1 cellular context compared by ENCODE assay signal in genomic region chr5:141874262-141874964, GRCh38.
A peak's percentile ranks its signal among the peaks of the same experiment; 100 is the strongest.
TF ChIP-seq lines count a peak whose summit lies in the region.

No MANE protein-coding gene starts in this region.

TF ChIP-seq in HepG2, 621 proteins besides CTCF, POLR2A, EP300 and RAD21 (continued from another document and continues in another):
- TF ChIP-seq, protein P1, sequence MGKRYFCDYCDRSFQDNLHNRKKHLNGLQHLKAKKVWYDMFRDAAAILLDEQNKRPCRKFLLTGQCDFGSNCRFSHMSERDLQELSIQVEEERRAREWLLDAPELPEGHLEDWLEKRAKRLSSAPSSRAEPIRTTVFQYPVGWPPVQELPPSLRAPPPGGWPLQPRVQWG (CRISPR knock-in tag; IDR thresholded peaks at IDR 0.05; ENCODE audit: borderline replicate concordance, low read depth): no peak
- TF ChIP-seq GPBP1L1 (CRISPR knock-in tag; IDR thresholded peaks at IDR 0.05) (no peak), ZNF619 (CRISPR knock-in tag; IDR thresholded peaks at IDR 0.05) (no peak), GATAD2A (CRISPR knock-in tag; IDR thresholded peaks at IDR 0.05) (peak; percentile 68), HNRNPK (IDR thresholded peaks at IDR 0.05; ENCODE audit: low read depth, low read length, poor library complexity, severe bottlenecking) (no peak), TOE1 (CRISPR knock-in tag; IDR thresholded peaks at IDR 0.05) (no peak), ZNF652 (CRISPR knock-in tag; IDR thresholded peaks at IDR 0.05; ENCODE audit: borderline replicate concordance, low read depth) (no peak), ZNF709 (CRISPR knock-in tag; IDR thresholded peaks at IDR 0.05) (no peak), HDAC2 (CRISPR knock-in tag; IDR thresholded peaks at IDR 0.05) (peak; percentile 42; the same call in 1 of the 2 replicates), AGO2 (optimal IDR thresholded peaks at IDR 0.05; ENCODE audit: low read depth, low read length) (no peak), CREB1 (IDR thresholded peaks at IDR 0.05) (no peak), CREB1 (CRISPR knock-in tag; IDR thresholded peaks at IDR 0.05) (no peak), RAD51 (IDR thresholded peaks at IDR 0.05; ENCODE audit: borderline replicate concordance) (no peak), PHF5A (CRISPR knock-in tag; IDR thresholded peaks at IDR 0.05; ENCODE audit: low read depth, unreplicated experiment) (no peak), MIER3 (CRISPR knock-in tag; IDR thresholded peaks at IDR 0.05; ENCODE audit: borderline replicate concordance) (no peak), SRF (IDR thresholded peaks at IDR 0.05; ENCODE audit: low read depth, low read length) (no peak), ZBTB40 (IDR thresholded peaks at IDR 0.05) (no peak), ZBTB40 (CRISPR knock-in tag; IDR thresholded peaks at IDR 0.05) (peak; percentile 29; the same call in 1 of the 2 replicates), ZNF75D (CRISPR knock-in tag; IDR thresholded peaks at IDR 0.05; ENCODE audit: borderline replicate concordance) (no peak), ZNF441 (CRISPR knock-in tag; IDR thresholded peaks at IDR 0.05; ENCODE audit: borderline replicate concordance) (no peak), ZNF232 (CRISPR knock-in tag; IDR thresholded peaks at IDR 0.05; ENCODE audit: borderline replicate concordance) (no peak), ZUFSP (CRISPR knock-in tag; IDR thresholded peaks at IDR 0.05; ENCODE audit: borderline replicate concordance) (no peak), RFXAP (CRISPR knock-in tag; IDR thresholded peaks at IDR 0.05; ENCODE audit: borderline replicate concordance) (no peak), LCORL (IDR thresholded peaks at IDR 0.05) (no peak), LCORL (CRISPR knock-in tag; IDR thresholded peaks at IDR 0.05) (no peak; the same call in 1 of the 2 replicates), ZBTB25 (CRISPR knock-in tag; IDR thresholded peaks at IDR 0.05) (no peak), CREM (IDR thresholded peaks at IDR 0.05) (no peak), CREM (CRISPR knock-in tag; IDR thresholded peaks at IDR 0.05) (no peak), SALL1 (CRISPR knock-in tag; IDR thresholded peaks at IDR 0.05) (peak; percentile 41; the same call in 1 of the 2 replicates), NBN (conservative IDR thresholded peaks at IDR 0.05) (no peak), TOPORS (CRISPR knock-in tag; IDR thresholded peaks at IDR 0.05) (no peak), ZNF543 (CRISPR knock-in tag; IDR thresholded peaks at IDR 0.05) (no peak), ZNF230 (CRISPR knock-in tag; IDR thresholded peaks at IDR 0.05) (no peak; the same call in 1 of the 2 replicates), HOXA5 (CRISPR knock-in tag; IDR thresholded peaks at IDR 0.05) (no peak), ZBTB8A (CRISPR knock-in tag; IDR thresholded peaks at IDR 0.05; ENCODE audit: borderline replicate concordance, low read depth) (no peak), JDP2 (CRISPR knock-in tag; IDR thresholded peaks at IDR 0.05; ENCODE audit: borderline replicate concordance) (no peak), ARID3A (IDR thresholded peaks at IDR 0.05; ENCODE audit: low read depth, low read length) (no peak), ZNF501 (CRISPR knock-in tag; IDR thresholded peaks at IDR 0.05) (peak; percentile 39; the same call in 1 of the 2 replicates), ZMYM4 (CRISPR knock-in tag; IDR thresholded peaks at IDR 0.05) (no peak), ZNF609 (CRISPR knock-in tag; IDR thresholded peaks at IDR 0.05; ENCODE audit: borderline replicate concordance) (no peak)
- TF ChIP-seq, protein P2, sequence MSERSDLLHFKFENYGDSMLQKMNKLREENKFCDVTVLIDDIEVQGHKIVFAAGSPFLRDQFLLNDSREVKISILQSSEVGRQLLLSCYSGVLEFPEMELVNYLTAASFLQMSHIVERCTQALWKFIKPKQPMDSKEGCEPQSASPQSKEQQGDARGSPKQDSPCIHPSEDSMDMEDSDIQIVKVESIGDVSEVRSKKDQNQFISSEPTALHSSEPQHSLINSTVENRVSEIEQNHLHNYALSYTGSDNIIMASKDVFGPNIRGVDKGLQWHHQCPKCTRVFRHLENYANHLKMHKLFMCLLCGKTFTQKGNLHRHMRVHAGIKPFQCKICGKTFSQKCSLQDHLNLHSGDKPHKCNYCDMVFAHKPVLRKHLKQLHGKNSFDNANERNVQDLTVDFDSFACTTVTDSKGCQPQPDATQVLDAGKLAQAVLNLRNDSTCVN (CRISPR knock-in tag; IDR thresholded peaks at IDR 0.05; ENCODE audit: borderline replicate concordance): no peak
- TF ChIP-seq, protein P3, sequence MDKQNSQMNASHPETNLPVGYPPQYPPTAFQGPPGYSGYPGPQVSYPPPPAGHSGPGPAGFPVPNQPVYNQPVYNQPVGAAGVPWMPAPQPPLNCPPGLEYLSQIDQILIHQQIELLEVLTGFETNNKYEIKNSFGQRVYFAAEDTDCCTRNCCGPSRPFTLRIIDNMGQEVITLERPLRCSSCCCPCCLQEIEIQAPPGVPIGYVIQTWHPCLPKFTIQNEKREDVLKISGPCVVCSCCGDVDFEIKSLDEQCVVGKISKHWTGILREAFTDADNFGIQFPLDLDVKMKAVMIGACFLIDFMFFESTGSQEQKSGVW (CRISPR knock-in tag; IDR thresholded peaks at IDR 0.05; ENCODE audit: borderline replicate concordance): no peak
